29 cellular contexts compared by ENCODE assay signal in genomic region chr7:130483036-130483435, GRCh38.
"Had no signal": no experiment of that assay in that cellular context is flagged by ENCODE, and none has a peak within 500 bp of the region (broad histone marks: within the 10 kb centered on the region; RNA-seq: fewer than 3 reads in every experiment).

No MANE protein-coding gene starts in this region.

- DNase-seq: naive thymus-derived CD4-positive, alpha-beta T cell; natural killer cell; nephron progenitor cell; nucleus accumbens; pancreas; right cardiac atrium; right lobe of liver; sigmoid colon; small intestine; stimulated activated CD4-positive, alpha-beta T cell treated with anti-CD3 and anti-CD28 coated beads, Interleukin-15, amount 100 ng/mL, for 24 hours; stimulated activated CD4-positive, alpha-beta T cell treated with anti-CD3 and anti-CD28 coated beads, Interleukin-2, amount 100 ng/mL, for 24 hours; stimulated activated CD4-positive, alpha-beta T cell treated with anti-CD3 and anti-CD28 coated beads, Interleukin-2, amount 100 ng/mL, for 48 hours; stimulated activated CD4-positive, alpha-beta T cell treated with anti-CD3 and anti-CD28 coated beads, Interleukin-4, amount 100 ng/mL, for 4 hours; stimulated activated CD8-positive, alpha-beta memory T cell treated with anti-CD3 and anti-CD28 coated beads, Interleukin-4, amount 100 ng/mL, for 48 hours; stimulated activated naive CD4-positive, alpha-beta T cell; stimulated activated naive CD8-positive, alpha-beta T cell treated with anti-CD3 and anti-CD28 coated beads, Interleukin-15, amount 100 ng/mL, for 72 hours; stimulated activated naive CD8-positive, alpha-beta T cell treated with anti-CD3 and anti-CD28 coated beads, Interleukin-15, Interleukin-2, amounts not matched to agents 100 U/mL and 50 U/mL, for 24 hours; substantia nigra; testis; tibial artery; transverse colon; upper lobe of right lung; uterus had no signal

- H3K27ac ChIP-seq: neutrophil, pancreas, prostate gland, right lobe of liver, sigmoid colon, suprapubic skin, testis, tibial artery, transverse colon, upper lobe of right lung, uterus had no signal

- H3K27me3 Mint-ChIP-seq: type B pancreatic cell had no signal

- H3K9me3 ChIP-seq: neutrophil, pancreas, prostate gland, right lobe of liver, suprapubic skin, testis, upper lobe of right lung had no signal

- H3K9me3 Mint-ChIP-seq: natural killer cell had no signal

- H3K4me3 Mint-ChIP-seq: naive thymus-derived CD4-positive, alpha-beta T cell; natural killer cell; nephron progenitor cell; neural crest cell; stimulated activated memory B cell treated with anti-CD40 and anti-IgM and Interleukin-4, amounts not matched to agents 10 μg/mL and 1 μg/mL and 100 μg/mL, for 72 hours; stimulated activated naive CD8-positive, alpha-beta T cell treated with anti-CD3 and anti-CD28 coated beads, Interleukin-15, amount 100 ng/mL, for 72 hours; type B pancreatic cell had no signal

- H3K36me3 Mint-ChIP-seq: naive thymus-derived CD4-positive, alpha-beta T cell; natural killer cell; stimulated activated memory B cell treated with anti-CD40 and anti-IgM and Interleukin-4, amounts not matched to agents 10 μg/mL and 1 μg/mL and 100 μg/mL, for 72 hours had no signal

- FAIRE-seq: pancreas, small intestine had no signal

- ATAC-seq: naive thymus-derived CD4-positive, alpha-beta T cell; natural killer cell; pancreas; right cardiac atrium; right lobe of liver; stimulated activated memory B cell treated with anti-CD40 and anti-IgM and Interleukin-4, amounts not matched to agents 10 μg/mL and 1 μg/mL and 100 μg/mL, for 72 hours; stimulated activated naive CD8-positive, alpha-beta T cell treated with anti-CD3 and anti-CD28 coated beads, Interleukin-15, amount 100 ng/mL, for 72 hours; stimulated activated naive CD8-positive, alpha-beta T cell treated with anti-CD3 and anti-CD28 coated beads, Interleukin-15, Interleukin-2, amounts not matched to agents 100 U/mL and 50 U/mL, for 24 hours; upper lobe of right lung had no signal

- H3K4me3 ChIP-seq: pancreas, prostate gland, right lobe of liver, sigmoid colon, suprapubic skin, testis, tibial artery, transverse colon, upper lobe of right lung, uterus had no signal

- H3K4me1 ChIP-seq: prostate gland, right lobe of liver, testis, uterus had no signal

- H3K27ac Mint-ChIP-seq: naive thymus-derived CD4-positive, alpha-beta T cell; natural killer cell; nephron progenitor cell; stimulated activated memory B cell treated with anti-CD40 and anti-IgM and Interleukin-4, amounts not matched to agents 10 μg/mL and 1 μg/mL and 100 μg/mL, for 72 hours; stimulated activated naive CD8-positive, alpha-beta T cell treated with anti-CD3 and anti-CD28 coated beads, Interleukin-15, amount 100 ng/mL, for 72 hours; type B pancreatic cell had no signal

- H3K27me3 ChIP-seq: pancreas, right lobe of liver, testis, uterus had no signal

- H3K36me3 ChIP-seq: neutrophil, pancreas, prostate gland, right lobe of liver, sigmoid colon, suprapubic skin, tibial artery, transverse colon, upper lobe of right lung, uterus had no signal
